ENCODE assay signal across 9 cellular contexts in genomic region chr3:142844339-142844977, GRCh38. TPM values are rescaled to one million over a fixed set of nuclear protein-coding genes. Genes with fewer than 3 reads are reported as not detected.
DNase-seq lines count a peak whose midpoint lies in the region; ATAC-seq and TF ChIP-seq lines count a peak whose summit lies in the region.
"Had no signal": no experiment of that assay in that cellular context is flagged by ENCODE, and none has a peak within 500 bp of the region (broad histone marks: within the 10 kb centered on the region; RNA-seq: fewer than 3 reads in every experiment).

No MANE protein-coding gene starts in this region.

- TF ChIP-seq CTCF in osteocyte (IDR thresholded peaks at IDR 0.05): peak; percentile 55

- no peak overlapping the region for H3K27ac Mint-ChIP-seq in osteocyte (ENCODE audit: unreplicated experiment)
- H3K27ac Mint-ChIP-seq: T-helper 1 cell treated with Interleukin-12 subunit alpha and Interleukin-12 subunit beta and Interleukin-4 antibody, amounts not matched to agents 30 μg/mL and 1 μg/mL, for 36 hours had no signal

- in situ Hi-C loops in T47D (cut with HindIII; ENCODE audit: low pct_unique_long_range_greater_than_20kb, low sequenced_read_pairs): no loop called here

- no peaks in the 10 kb centered on the region for H3K36me3 ChIP-seq in effector memory CD4-positive, alpha-beta T cell (ENCODE audit: control insufficient read depth, insufficient read depth, low read length)

- H3K9me3 ChIP-seq in effector memory CD4-positive, alpha-beta T cell (ENCODE audit: control insufficient read depth, low read length): no peaks in the 10 kb centered on the region

- H3K36me3 Mint-ChIP-seq in osteocyte (ENCODE audit: unreplicated experiment): no peaks in the 10 kb centered on the region

- no peaks in the 10 kb centered on the region for H3K4me1 ChIP-seq in effector memory CD4-positive, alpha-beta T cell (ENCODE audit: control insufficient read depth, insufficient read depth, low read length, poor library complexity, severe bottlenecking)

- H3K27me3 Mint-ChIP-seq in osteocyte (ENCODE audit: unreplicated experiment): no peaks in the 10 kb centered on the region

- no peaks in the 10 kb centered on the region for H3K27me3 ChIP-seq in effector memory CD4-positive, alpha-beta T cell (replicated peaks; ENCODE audit: control insufficient read depth, insufficient read depth, low read length, poor library complexity, severe bottlenecking)

- ATAC-seq in GM19035 (IDR thresholded peaks at IDR 0.05; ENCODE audit: unreplicated experiment): peak; percentile 75
- ATAC-seq in GM21367 (IDR thresholded peaks at IDR 0.05; ENCODE audit: unreplicated experiment): no peak

- H3K9me3 Mint-ChIP-seq in osteocyte (ENCODE audit: unreplicated experiment): no peaks in the 10 kb centered on the region
- H3K9me3 Mint-ChIP-seq: T-helper 1 cell treated with Interleukin-12 subunit alpha and Interleukin-12 subunit beta and Interleukin-4 antibody, amounts not matched to agents 30 μg/mL and 1 μg/mL, for 36 hours had no signal

- peak; percentile 14 for DNase-seq in COR-L47 (lab: John Stamatoyannopoulos, UW)
- DNase-seq in NAMALWA (ENCODE audit: low spot score): peak; percentile 80
- peak; percentile 36 to 65 for DNase-seq in T47D (ENCODE audit: low read depth in 1 of 2, low spot score in 1 of 2)
- DNase-seq in osteocyte (ENCODE audit: extremely low spot score, unreplicated experiment): no peak
- no peak for DNase-seq in activated naive CD4-positive, alpha-beta T cell treated with anti-CD3 and anti-CD28 coated beads, Interleukin-2, amount 50 U/mL, for 16 hours
- no peak for DNase-seq in effector memory CD4-positive, alpha-beta T cell

- H3K4me3 Mint-ChIP-seq in osteocyte (ENCODE audit: unreplicated experiment): no peak overlapping the region
- H3K4me3 Mint-ChIP-seq: T-helper 1 cell treated with Interleukin-12 subunit alpha and Interleukin-12 subunit beta and Interleukin-4 antibody, amounts not matched to agents 30 μg/mL and 1 μg/mL, for 36 hours had no signal

- no peak overlapping the region for H3K27ac ChIP-seq in effector memory CD4-positive, alpha-beta T cell (ENCODE audit: insufficient read depth, low read length, poor library complexity, severe bottlenecking)

- H3K4me3 ChIP-seq in effector memory CD4-positive, alpha-beta T cell (ENCODE audit: insufficient read depth, low read depth, low read length, poor library complexity, severe bottlenecking): no peak overlapping the region

- no peaks in the 10 kb centered on the region for H3K4me1 Mint-ChIP-seq in osteocyte (ENCODE audit: unreplicated experiment)

RNA-seq across cellular contexts. Expression of gene PCOLCE2, which starts 44.4 kb away (rescaled TPM):
- 3.8 and 4.0 TPM in 2 replicates for total RNA-seq in osteocyte

Comparison
In these comparisons a context has a peak if more than half of its experiments do, and no peak if none do; other contexts are left out.
1. DNase-seq: peak in COR-L47 (single experiment), NAMALWA (single experiment) and T47D (2 of 2); none in osteocyte (single experiment), activated naive CD4-positive, alpha-beta T cell treated with anti-CD3 and anti-CD28 coated beads, Interleukin-2, amount 50 U/mL, for 16 hours (single experiment) and effector memory CD4-positive, alpha-beta T cell (0 of 3).